23 cellular contexts compared by ENCODE assay signal in the genomic region with DNA sequence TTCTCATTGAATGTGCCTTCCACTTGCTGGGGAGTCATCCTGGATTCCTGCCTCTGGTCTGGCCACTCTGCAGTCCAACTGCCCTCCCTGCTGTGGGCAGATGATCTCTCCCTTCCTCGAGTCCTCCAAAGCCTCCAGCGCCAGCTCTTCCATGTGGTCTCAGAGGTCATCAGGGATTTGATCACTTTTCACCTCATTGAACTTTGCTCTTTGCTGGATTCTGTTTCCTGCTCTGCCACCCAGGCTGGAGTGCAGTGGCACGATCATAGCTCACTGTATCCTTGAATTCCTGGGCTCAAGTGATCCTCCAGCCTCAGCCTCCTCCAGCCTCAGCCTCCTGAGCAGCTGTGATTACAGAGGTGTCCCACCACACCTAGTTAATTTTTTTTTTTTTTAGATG. TPM values are rescaled to one million over a fixed set of nuclear protein-coding genes. Genes with fewer than 3 reads are reported as not detected.
DNase-seq lines count a peak whose midpoint lies in the region; ATAC-seq, FAIRE-seq and TF ChIP-seq lines count a peak whose summit lies in the region.
"Had no signal": no experiment of that assay in that cellular context is flagged by ENCODE, and none has a peak within 500 bp of the region (broad histone marks: within the 10 kb centered on the region; RNA-seq: fewer than 3 reads in every experiment).

No MANE protein-coding gene starts in this region.

- CTCF ChIA-PET in HepG2 (lab: Yijun Ruan, JAX; ENCODE audit: low intra/inter-chr PET ratio, low total read pairs), result no interaction called here

- TF ChIP-seq CTCF in HepG2 (CRISPR knock-in tag; IDR thresholded peaks at IDR 0.05) (no peak), nephron progenitor cell (IDR thresholded peaks at IDR 0.05) (no peak), suprapubic skin (IDR thresholded peaks at IDR 0.05) (no peak)

- no TSS peak for BruUV-seq in HepG2 (replicated peaks; lab: Mats Ljungman, UMichigan)

- H3K36me3 ChIP-seq in HepG2 (replicated peaks in 1 of 2; ENCODE audit: control insufficient read depth in 1 of 2, insufficient read depth in 2 of 2, low read length in 2 of 2), result no peaks in the 10 kb centered on the region
- H3K36me3 ChIP-seq in suprapubic skin, result no peaks in the 10 kb centered on the region

- no peak overlapping the region for H3K9ac ChIP-seq in HepG2 (ENCODE audit: insufficient read depth, low read depth, low read length)
- H3K9ac ChIP-seq: BLaER1 treated with 17β-estradiol and CSF1 and Interleukin-3, amounts not matched to agents 10 nM and 100 nM had no signal

- DNase-seq in DMS53 (lab: John Stamatoyannopoulos, UW), result peak; percentile 49
- no peak for DNase-seq in DMS53 treated with DMSO at 0.1 percent for 48 hours (lab: John Stamatoyannopoulos, UW; ENCODE audit: unreplicated experiment)
- peak; percentile 46 for DNase-seq in HepG2 (ENCODE audit: low spot score)
- no peak for DNase-seq in nephron progenitor cell
- DNase-seq in suprapubic skin (ENCODE audit: low spot score in 2 of 2), result no peak
- no peak for DNase-seq in germinal center (ENCODE audit: low spot score)
- no peak for DNase-seq in A172 (ENCODE audit: low spot score)
- DNase-seq in effector CD8-positive, alpha-beta T cell (lab: John Stamatoyannopoulos, UW), result no peak
- DNase-seq: CD8-positive, alpha-beta T cell; DMS 273 treated with DMSO at 0.1 percent for 48 hours; DMS79; GDM1; GOT3; H7; HFFc6 had no signal

- POLR2A ChIA-PET in HepG2 (lab: Yijun Ruan, JAX), result no interaction called here

- 4% methylated on average over 3 of the region's 3 CpGs for WGBS in HepG2 (ENCODE audit: low lambda C conversion rate)
- WGBS in suprapubic skin, result 85% methylated on average over 3 of the region's 3 CpGs

- peaks cover 27% of the 10 kb centered on the region for H3K36me3 Mint-ChIP-seq in nephron progenitor cell (ENCODE audit: low read depth)
- H3K36me3 Mint-ChIP-seq: CD8-positive, alpha-beta T cell had no signal

- peak overlapping the region; percentile 65 for H2AFZ ChIP-seq in HepG2 (ENCODE audit: low read length)

- H4K20me1 ChIP-seq in HepG2 (ENCODE audit: insufficient read depth, low read length), result no peaks in the 10 kb centered on the region
- H4K20me1 ChIP-seq: BLaER1 treated with 17β-estradiol and CSF1 and Interleukin-3, amounts not matched to agents 10 nM and 100 nM had no signal

- H3K4me1 ChIP-seq in HepG2 (ENCODE audit: insufficient read depth, low read length) (peaks cover 15% of the 10 kb centered on the region), suprapubic skin (no peaks in the 10 kb centered on the region)

- H3K9me3 ChIP-seq in HepG2 (ENCODE audit: low read length) (peaks cover 15% of the 10 kb centered on the region), suprapubic skin (peaks cover 3% of the 10 kb centered on the region)

- in situ Hi-C loops in HepG2 (cut with HindIII; ENCODE audit: extremely low pct_ligation_motif_present, low pct_unique_long_range_greater_than_20kb), result no loop called here

- no peak overlapping the region for H3K27ac ChIP-seq in HepG2 (ENCODE audit: extremely low read length, insufficient read depth, low read length)
- no peak overlapping the region for H3K27ac ChIP-seq in suprapubic skin
- H3K27ac ChIP-seq: 22Rv1, HL-60 had no signal

- peaks cover 6% of the 10 kb centered on the region for H3K27me3 Mint-ChIP-seq in nephron progenitor cell (ENCODE audit: low read depth, poor library complexity)
- H3K27me3 Mint-ChIP-seq: IgD-negative memory B cell had no signal

- peak; percentile 57 for FAIRE-seq in HepG2 (lab: Jason Lieb, UNC)
- FAIRE-seq: GM12892, GM18507 had no signal

- H3K27ac Mint-ChIP-seq in nephron progenitor cell, result peak overlapping the region; percentile 31
- H3K27ac Mint-ChIP-seq: B cell; CD8-positive, alpha-beta T cell; HFFc6; IgD-negative memory B cell had no signal

- TF ChIP-seq POLR2A in HepG2 (IDR thresholded peaks at IDR 0.05; ENCODE audit: insufficient read depth in 1 of 2, low read depth in 2 of 2, low read length in 2 of 2) (no peak), suprapubic skin (IDR thresholded peaks at IDR 0.05) (no peak)

- H3K79me2 ChIP-seq in HepG2 (ENCODE audit: insufficient read depth, low read length), result no peaks in the 10 kb centered on the region

- peaks cover 7% of the 10 kb centered on the region for H3K4me1 Mint-ChIP-seq in nephron progenitor cell
- H3K4me1 Mint-ChIP-seq: B cell had no signal

- H3K27me3 ChIP-seq in HepG2 (ENCODE audit: control insufficient read depth in 1 of 2, insufficient read depth in 2 of 2, low read length in 2 of 2) (no peaks in the 10 kb centered on the region), suprapubic skin (no peaks in the 10 kb centered on the region)
- H3K27me3 ChIP-seq: BLaER1 treated with 17β-estradiol and CSF1 and Interleukin-3, amounts not matched to agents 10 nM and 100 nM had no signal

- H3K4me3 ChIP-seq in HepG2 (replicated peaks in 1 of 3; ENCODE audit: insufficient read depth in 1 of 3, low read depth in 2 of 3, low read length in 3 of 3), result no peak overlapping the region
- H3K4me3 ChIP-seq in suprapubic skin, result no peak overlapping the region
- H3K4me3 ChIP-seq: BLaER1 treated with 17β-estradiol and CSF1 and Interleukin-3, amounts not matched to agents 10 nM and 100 nM had no signal

- no peak overlapping the region for H3K4me3 Mint-ChIP-seq in nephron progenitor cell
- H3K4me3 Mint-ChIP-seq: B cell; CD8-positive, alpha-beta T cell; HFFc6; IgD-negative memory B cell had no signal

- no peak for TF ChIP-seq RAD21 in HepG2 (CRISPR knock-in tag; IDR thresholded peaks at IDR 0.05)

- peak overlapping the region; percentile 63 for H3K4me2 ChIP-seq in HepG2 (ENCODE audit: low read depth, low read length)
- H3K4me2 ChIP-seq: BLaER1 treated with 17β-estradiol and CSF1 and Interleukin-3, amounts not matched to agents 10 nM and 100 nM had no signal

- peak; percentile 93 for ATAC-seq in HepG2
- ATAC-seq: CD8-positive, alpha-beta T cell; HCT116 had no signal

- peaks cover 36% of the 10 kb centered on the region for H3K9me3 Mint-ChIP-seq in nephron progenitor cell

- intact Hi-C loops in HepG2 (cut with micrococcal nuclease; ENCODE audit: unreplicated experiment), result no loop called here

- TF ChIP-seq EP300 in HepG2 (IDR thresholded peaks at IDR 0.05; ENCODE audit: low read depth in 2 of 2, low read length in 2 of 2), result no peak
- no peak for TF ChIP-seq EP300 in HepG2 (CRISPR knock-in tag; IDR thresholded peaks at IDR 0.05; ENCODE audit: borderline replicate concordance)
- no peak for TF ChIP-seq EP300 in suprapubic skin (IDR thresholded peaks at IDR 0.05)

TF ChIP-seq in HepG2, 621 proteins besides CTCF, POLR2A, EP300 and RAD21 (continues in another document):
- no peak for TF ChIP-seq PCBP2 (optimal IDR thresholded peaks at IDR 0.05; ENCODE audit: low read depth, low read length, poor library complexity, severe bottlenecking)

RNA-seq across cellular contexts. Expression of gene TBXAS1, which starts 22.1 kb away (rescaled TPM):
- total RNA-seq in HepG2 (2016; rRNA removed; fragmentation: Illumina TruSeq; extraction: Trizol) (4.0 and 6.1 TPM in 2 replicates), suprapubic skin (1 to 10 TPM; 1.4 to 2.4 (median 2.1) TPM)
- total RNA-seq in HepG2 (2016; cell fraction: cytosol; rRNA removed; fragmentation: Illumina TruSeq; extraction: Trizol; ENCODE audit: low read depth), result 6.2 and 7.7 TPM in 2 replicates
- 4.0 and 4.2 TPM in 2 replicates for total RNA-seq in HepG2 (2016; cell fraction: insoluble cytoplasmic fraction; rRNA removed; fragmentation: Illumina TruSeq; extraction: Trizol)
- total RNA-seq in HepG2 (2016; cell fraction: membrane; rRNA removed; fragmentation: Illumina TruSeq; extraction: Trizol), result 6.2 and 7.7 TPM in 2 replicates
- 5.0 and 7.0 TPM in 2 replicates for total RNA-seq in HepG2 (2016; cell fraction: nucleus; rRNA removed; fragmentation: Illumina TruSeq; extraction: Trizol)
- 4.9 and 6.6 TPM in 2 replicates for polyA plus RNA-seq in HepG2 (2011; rRNA removed)
- polyA plus RNA-seq in HepG2 (2011; cell fraction: cytosol; rRNA removed), result 4.4 and 4.6 TPM in 2 replicates
- 5.3 and 6.9 TPM in 2 replicates for polyA plus RNA-seq in HepG2 (2011; cell fraction: nucleus; rRNA removed)
- 2.7 and 3.4 TPM in 2 replicates for polyA plus RNA-seq in HepG2 (2012)
- polyA plus RNA-seq in HepG2 (2016; cell fraction: cytosol; fragmentation: Illumina TruSeq; extraction: Trizol; ENCODE audit: low read depth), result 5.8 and 8.1 TPM in 2 replicates
- 3.9 and 4.1 TPM in 2 replicates for polyA plus RNA-seq in HepG2 (2016; cell fraction: insoluble cytoplasmic fraction; fragmentation: Illumina TruSeq; extraction: Trizol; ENCODE audit: low read depth)
- 5.9 and 6.2 TPM in 2 replicates for polyA plus RNA-seq in HepG2 (2016; cell fraction: membrane; fragmentation: Illumina TruSeq; extraction: Trizol; ENCODE audit: low read depth)
- 3.4 and 12.1 TPM in 2 replicates for polyA plus RNA-seq in HepG2 (2016; cell fraction: nucleus; fragmentation: Illumina TruSeq; extraction: Trizol; ENCODE audit: insufficient read depth, low read depth)
- polyA minus RNA-seq in HepG2 (2011; rRNA and poly(A)+ RNA removed; ENCODE audit: low replicate concordance), result 0.23 and 7.4 TPM in 2 replicates
- 1.5 and 3.0 TPM in 2 replicates for polyA minus RNA-seq in HepG2 (2011; cell fraction: cytosol; rRNA and poly(A)+ RNA removed)
- polyA minus RNA-seq in HepG2 (2011; cell fraction: nucleus; rRNA and poly(A)+ RNA removed), result 6.3 and 9.0 TPM in 2 replicates
- total RNA-seq in A172 (2014; rRNA removed; shearing (Covaris generic)), result 0.26 and 0.83 TPM in 2 replicates

RNA-seq across cellular contexts. Expression of gene HIPK2, which starts 29.2 kb away (rescaled TPM):
- total RNA-seq in HepG2 (2016; rRNA removed; fragmentation: Illumina TruSeq; extraction: Trizol), result 14.4 and 25.9 TPM in 2 replicates
- 38.1 and 38.4 TPM in 2 replicates for total RNA-seq in HepG2 (2016; cell fraction: cytosol; rRNA removed; fragmentation: Illumina TruSeq; extraction: Trizol; ENCODE audit: low read depth)
- 13.8 and 20.2 TPM in 2 replicates for total RNA-seq in HepG2 (2016; cell fraction: insoluble cytoplasmic fraction; rRNA removed; fragmentation: Illumina TruSeq; extraction: Trizol)
- total RNA-seq in HepG2 (2016; cell fraction: membrane; rRNA removed; fragmentation: Illumina TruSeq; extraction: Trizol), result 26.7 and 27.9 TPM in 2 replicates
- total RNA-seq in HepG2 (2016; cell fraction: nucleus; rRNA removed; fragmentation: Illumina TruSeq; extraction: Trizol), result 19.7 and 24.5 TPM in 2 replicates
- 17.0 and 20.2 TPM in 2 replicates for polyA plus RNA-seq in HepG2 (2011; rRNA removed)
- 11.5 and 11.7 TPM in 2 replicates for polyA plus RNA-seq in HepG2 (2011; cell fraction: cytosol; rRNA removed)
- polyA plus RNA-seq in HepG2 (2011; cell fraction: nucleus; rRNA removed), result 34.6 and 39.9 TPM in 2 replicates
- 18.0 and 18.2 TPM in 2 replicates for polyA plus RNA-seq in HepG2 (2012)
- 2.4 and 2.9 TPM in 2 replicates for polyA plus RNA-seq in HepG2 (2016; cell fraction: cytosol; fragmentation: Illumina TruSeq; extraction: Trizol; ENCODE audit: low read depth)
- 15.0 and 20.1 TPM in 2 replicates for polyA plus RNA-seq in HepG2 (2016; cell fraction: insoluble cytoplasmic fraction; fragmentation: Illumina TruSeq; extraction: Trizol; ENCODE audit: low read depth)
- polyA plus RNA-seq in HepG2 (2016; cell fraction: membrane; fragmentation: Illumina TruSeq; extraction: Trizol; ENCODE audit: low read depth), result 5.5 and 6.5 TPM in 2 replicates
- 17.7 and 18.3 TPM in 2 replicates for polyA plus RNA-seq in HepG2 (2016; cell fraction: nucleus; fragmentation: Illumina TruSeq; extraction: Trizol; ENCODE audit: insufficient read depth, low read depth)
- polyA minus RNA-seq in HepG2 (2011; rRNA and poly(A)+ RNA removed; ENCODE audit: low replicate concordance), result 10.5 and 48.8 TPM in 2 replicates
- 29.2 and 34.4 TPM in 2 replicates for polyA minus RNA-seq in HepG2 (2011; cell fraction: cytosol; rRNA and poly(A)+ RNA removed)
- 29.6 and 32.6 TPM in 2 replicates for polyA minus RNA-seq in HepG2 (2011; cell fraction: nucleus; rRNA and poly(A)+ RNA removed)
- total RNA-seq in suprapubic skin, result 10 to 100 TPM; 13.6 to 21.8 (median 18.2) TPM
- 3.6 and 4.0 TPM in 2 replicates for total RNA-seq in A172 (2014; rRNA removed; shearing (Covaris generic))

Comparison
In these comparisons a context has a peak if more than half of its experiments do, and no peak if none do; other contexts are left out.
1. DNase-seq: peak in DMS53 (single experiment) and HepG2 (single experiment); none in DMS53 treated with DMSO at 0.1 percent for 48 hours (single experiment), nephron progenitor cell (single experiment), suprapubic skin (0 of 2), germinal center (single experiment), A172 (single experiment) and effector CD8-positive, alpha-beta T cell (single experiment).